In genomic region chr4:14564281-14564680, GRCh38 we compare ENCODE assay signal across 25 cellular contexts.
DNase-seq lines count a peak whose midpoint lies in the region; ATAC-seq, FAIRE-seq and TF ChIP-seq lines count a peak whose summit lies in the region.
"Had no signal": no experiment of that assay in that cellular context is flagged by ENCODE, and none has a peak within 500 bp of the region (broad histone marks: within the 10 kb centered on the region; RNA-seq: fewer than 3 reads in every experiment).

No MANE protein-coding gene starts in this region.

- H3K4me2 ChIP-seq in HepG2 (ENCODE audit: low read depth, low read length) (no peak overlapping the region), K562 (ENCODE audit: insufficient read depth, low read length) (no peak overlapping the region)
- H3K4me2 ChIP-seq: BLaER1 had no signal

- H3K4me3 ChIP-seq in HepG2 (replicated peaks in 1 of 3; ENCODE audit: insufficient read depth in 1 of 3, low read depth in 2 of 3, low read length in 3 of 3), result no peak overlapping the region
- no peak overlapping the region for H3K4me3 ChIP-seq in right lobe of liver
- H3K4me3 ChIP-seq in K562, result no peak overlapping the region
- H3K4me3 ChIP-seq in kidney (ENCODE audit: low read length in 2 of 2), result no peak overlapping the region
- H3K4me3 ChIP-seq: BLaER1, GM12878 had no signal

- H3K4me1 ChIP-seq in HepG2 (ENCODE audit: insufficient read depth, low read length), result no peaks in the 10 kb centered on the region
- no peaks in the 10 kb centered on the region for H3K4me1 ChIP-seq in right lobe of liver
- H3K4me1 ChIP-seq in K562 (replicated peaks in 1 of 2; ENCODE audit: control insufficient read depth in 2 of 2, insufficient read depth in 2 of 2, low read length in 2 of 2), result no peaks in the 10 kb centered on the region
- H3K4me1 ChIP-seq in kidney (ENCODE audit: control insufficient read depth in 1 of 2, insufficient read depth in 1 of 2, low read depth in 1 of 2, low read length in 2 of 2), result no peaks in the 10 kb centered on the region
- H3K4me1 ChIP-seq: BE2C, BLaER1 had no signal

- H3K36me3 ChIP-seq in HepG2 (replicated peaks in 1 of 2; ENCODE audit: control insufficient read depth in 1 of 2, insufficient read depth in 2 of 2, low read length in 2 of 2), result no peaks in the 10 kb centered on the region
- no peaks in the 10 kb centered on the region for H3K36me3 ChIP-seq in right lobe of liver
- H3K36me3 ChIP-seq in K562 (ENCODE audit: control insufficient read depth, insufficient read depth, low read length), result no peaks in the 10 kb centered on the region
- H3K36me3 ChIP-seq in kidney (ENCODE audit: control insufficient read depth in 1 of 2, insufficient read depth in 2 of 2, low read length in 2 of 2), result no peaks in the 10 kb centered on the region
- H3K36me3 ChIP-seq: BE2C, BLaER1 had no signal

- CTCF ChIA-PET in HepG2 (lab: Yijun Ruan, JAX; ENCODE audit: low intra/inter-chr PET ratio, low total read pairs), result no interaction called here
- CTCF ChIA-PET in K562 (lab: Yijun Ruan, JAX; ENCODE audit: low intra/inter-chr PET ratio), result no interaction called here

- TF ChIP-seq EP300 in HepG2 (IDR thresholded peaks at IDR 0.05; ENCODE audit: low read depth in 2 of 2, low read length in 2 of 2) (no peak), HepG2 (CRISPR knock-in tag; IDR thresholded peaks at IDR 0.05; ENCODE audit: borderline replicate concordance) (no peak), K562 (IDR thresholded peaks at IDR 0.05; ENCODE audit: low read length) (no peak)

- H3K79me2 ChIP-seq in HepG2 (ENCODE audit: insufficient read depth, low read length) (no peaks in the 10 kb centered on the region), K562 (ENCODE audit: control insufficient read depth, insufficient read depth, low read length) (no peaks in the 10 kb centered on the region)

- POLR2A ChIA-PET in HepG2 (lab: Yijun Ruan, JAX) (no interaction called here), K562 (lab: Yijun Ruan, JAX) (no interaction called here)

- ATAC-seq in HepG2, result no peak
- no peak for ATAC-seq in right lobe of liver
- ATAC-seq in K562, result no peak
- no peak for ATAC-seq in GM18517 (IDR thresholded peaks at IDR 0.05; ENCODE audit: unreplicated experiment)
- ATAC-seq: GM12878 had no signal

- WGBS in HepG2 (ENCODE audit: low lambda C conversion rate), result 7% methylated on average over 4 of the region's 4 CpGs
- WGBS in right lobe of liver (ENCODE audit: insufficient coverage, low coverage, low lambda C conversion rate, missing lambda C conversion rate), result 58% methylated on average over 4 of the region's 4 CpGs
- 4% methylated on average over 4 of the region's 4 CpGs for WGBS in K562 (ENCODE audit: insufficient coverage, low coverage, missing lambda C conversion rate)

- H3K27ac ChIP-seq in HepG2 (ENCODE audit: extremely low read length, insufficient read depth, low read length), result no peak overlapping the region
- H3K27ac ChIP-seq in right lobe of liver, result no peak overlapping the region
- H3K27ac ChIP-seq in K562 (ENCODE audit: extremely low read depth, low read depth, low read length), result no peak overlapping the region
- H3K27ac ChIP-seq in kidney (ENCODE audit: low read depth in 2 of 2, low read length in 2 of 2), result no peak overlapping the region
- H3K27ac ChIP-seq: 22Rv1, BLaER1 had no signal

- no peaks in the 10 kb centered on the region; a peak in 1 of 5 replicates for H3K27me3 ChIP-seq in HepG2 (ENCODE audit: control insufficient read depth in 1 of 2, insufficient read depth in 2 of 2, low read length in 2 of 2)
- H3K27me3 ChIP-seq in right lobe of liver, result no peaks in the 10 kb centered on the region
- no peaks in the 10 kb centered on the region for H3K27me3 ChIP-seq in K562 (ENCODE audit: control insufficient read depth in 2 of 2, insufficient read depth in 2 of 2, low read length in 2 of 2)
- H3K27me3 ChIP-seq: BE2C, BLaER1 had no signal

- TF ChIP-seq POLR2A in HepG2 (IDR thresholded peaks at IDR 0.05; ENCODE audit: insufficient read depth in 1 of 2, low read depth in 2 of 2, low read length in 2 of 2), result no peak
- TF ChIP-seq POLR2A in right lobe of liver (IDR thresholded peaks at IDR 0.05), result no peak
- TF ChIP-seq POLR2A in K562 (conservative IDR thresholded peaks at IDR 0.05), result no peak

- no peaks in the 10 kb centered on the region for H3K9me1 ChIP-seq in K562 (ENCODE audit: control insufficient read depth, insufficient read depth, low read length)

- no peak for TF ChIP-seq RAD21 in HepG2 (CRISPR knock-in tag; IDR thresholded peaks at IDR 0.05)
- TF ChIP-seq RAD21 in K562 (CRISPR knock-in tag; conservative IDR thresholded peaks at IDR 0.05 in 1 of 2, IDR thresholded peaks at IDR 0.05 in 1 of 2), result no peak

- intact Hi-C loops in HepG2 (cut with micrococcal nuclease; ENCODE audit: unreplicated experiment), result no loop called here
- intact Hi-C loops in right lobe of liver (cut with DNase I), result no loop called here
- intact Hi-C loops in K562 (cut with micrococcal nuclease), result no loop called here
- intact Hi-C loops in kidney (cut with DNase I), result no loop called here

- in situ Hi-C loops in HepG2 (cut with HindIII; ENCODE audit: extremely low pct_ligation_motif_present, low pct_unique_long_range_greater_than_20kb) (no loop called here), K562 (cut with MboI) (no loop called here)

- BruUV-seq in HepG2 (replicated peaks; lab: Mats Ljungman, UMichigan) (no TSS peak), K562 (replicated peaks; lab: Mats Ljungman, UMichigan) (no TSS peak)

- peaks cover 84% of the 10 kb centered on the region for H3K9me3 ChIP-seq in HepG2 (ENCODE audit: low read length)
- H3K9me3 ChIP-seq in right lobe of liver, result no peaks in the 10 kb centered on the region
- no peaks in the 10 kb centered on the region for H3K9me3 ChIP-seq in K562 (replicated peaks; ENCODE audit: control insufficient read depth, insufficient read depth, low read depth, low read length)
- no peaks in the 10 kb centered on the region for H3K9me3 ChIP-seq in kidney (ENCODE audit: control insufficient read depth in 1 of 2, low read length in 2 of 2)
- H3K9me3 ChIP-seq: BE2C had no signal

- FAIRE-seq in HepG2 (lab: Jason Lieb, UNC) (no peak), K562 (lab: Jason Lieb, UNC) (no peak), kidney (lab: Jason Lieb, UNC) (no peak)
- FAIRE-seq: GM12878, GM12892, GM18507, GM19239 had no signal

- no peak overlapping the region for H2AFZ ChIP-seq in HepG2 (ENCODE audit: low read length)
- H2AFZ ChIP-seq in K562 (ENCODE audit: low read depth, low read length), result no peak overlapping the region

- DNase-seq in HepG2 (ENCODE audit: low spot score) (no peak), right lobe of liver (no peak), K562 (ENCODE audit: extremely low read depth in 1 of 4, low spot score in 3 of 4) (no peak), kidney (no peak)
- DNase-seq: ACHN; BE2C; C1 segment of cervical spinal cord; CD4-positive, alpha-beta memory T cell; CD4-positive, CD25-positive, alpha-beta regulatory T cell; CD8-positive, alpha-beta memory T cell; COR-L47; DMS 273 treated with DMSO at 0.1 percent for 48 hours; DMS153; DMS53; DMS79; DND-41; EL; GDM1 had no signal

- TF ChIP-seq CTCF in HepG2 (CRISPR knock-in tag; IDR thresholded peaks at IDR 0.05) (no peak), right lobe of liver (IDR thresholded peaks at IDR 0.05) (no peak), K562 (IDR thresholded peaks at IDR 0.05 in 2 of 3, conservative IDR thresholded peaks at IDR 0.05 in 1 of 3; ENCODE audit: insufficient read depth in 2 of 3, low read depth in 1 of 3, low read length in 3 of 3) (no peak), kidney (IDR thresholded peaks at IDR 0.05; ENCODE audit: borderline replicate concordance, extremely low read depth, insufficient read depth) (no peak)

- H4K20me1 ChIP-seq in HepG2 (ENCODE audit: insufficient read depth, low read length) (no peaks in the 10 kb centered on the region), K562 (replicated peaks; ENCODE audit: control insufficient read depth, insufficient read depth, low read length) (no peaks in the 10 kb centered on the region)
- H4K20me1 ChIP-seq: BLaER1 had no signal

- H3K9ac ChIP-seq in HepG2 (ENCODE audit: insufficient read depth, low read depth, low read length), result no peak overlapping the region
- no peak overlapping the region for H3K9ac ChIP-seq in K562 (ENCODE audit: insufficient read depth in 1 of 2, low read depth in 2 of 2, low read length in 2 of 2)
- no peak overlapping the region for H3K9ac ChIP-seq in kidney (ENCODE audit: low read length in 2 of 2)
- H3K9ac ChIP-seq: BLaER1 had no signal

TF ChIP-seq in HepG2, 621 proteins besides CTCF, POLR2A, EP300 and RAD21 (continues in another document):
- no peak for TF ChIP-seq KDM5A (IDR thresholded peaks at IDR 0.05; ENCODE audit: borderline replicate concordance, low read length)
- TF ChIP-seq ZNF652 (CRISPR knock-in tag; IDR thresholded peaks at IDR 0.05; ENCODE audit: borderline replicate concordance, low read depth), result no peak
- TF ChIP-seq YY1 (IDR thresholded peaks at IDR 0.05; ENCODE audit: insufficient read depth, insufficient replicate concordance, low read depth, low read length), result no peak

TF ChIP-seq in K562, 482 proteins besides CTCF, POLR2A, EP300 and RAD21 (continues in another document):
- no peak for TF ChIP-seq ZBTB34 (CRISPR knock-in tag; IDR thresholded peaks at IDR 0.05)
- no peak for TF ChIP-seq FOXK1 (CRISPR knock-in tag; IDR thresholded peaks at IDR 0.05; ENCODE audit: borderline replicate concordance)

Comparison
In these comparisons a context has a peak if more than half of its experiments do, and no peak if none do; other contexts are left out.
1. Of the 241 proteins assayed by ChIP-seq in both HepG2 and K562: peak only in HepG2: none; only in K562: MAFG; in both: MAFF and MAFK; in neither: 238.